23 cellular contexts compared by ENCODE assay signal in genomic region chr17:64991726-64992125, GRCh38.
DNase-seq lines count a peak whose midpoint lies in the region; ATAC-seq, FAIRE-seq and TF ChIP-seq lines count a peak whose summit lies in the region.
"Had no signal": no experiment of that assay in that cellular context is flagged by ENCODE, and none has a peak within 500 bp of the region (broad histone marks: within the 10 kb centered on the region; RNA-seq: fewer than 3 reads in every experiment).

No MANE protein-coding gene starts in this region.

- H2AFZ ChIP-seq in PC-3 (ENCODE audit: low read length) (no peak overlapping the region), endothelial cell of umbilical vein (ENCODE audit: low read depth, low read length) (no peak overlapping the region), smooth muscle cell (ENCODE audit: low read depth) (no peak overlapping the region)

- BruUV-seq in PC-3 (replicated peaks; lab: Mats Ljungman, UMichigan) (no TSS peak), endothelial cell of umbilical vein (replicated peaks; lab: Mats Ljungman, UMichigan) (no TSS peak)

- no peak for DNase-seq in activated T-cell treated with anti-CD3 and anti-CD28 coated beads, Interleukin-2, amount 50 U/mL, for 72 hours
- DNase-seq in activated T-cell treated with anti-CD3 and anti-CD28 coated beads, Interleukin-2, amount 50 U/mL, for 1 hour = no peak
- DNase-seq in PC-3 (no peak), endothelial cell of umbilical vein (ENCODE audit: low read depth, low spot score) (no peak), smooth muscle cell (lab: John Stamatoyannopoulos, UW; ENCODE audit: unreplicated experiment) (no peak), lower lobe of right lung (no peak), NCI-H2227 treated with DMSO at 0.1 percent for 48 hours (lab: John Stamatoyannopoulos, UW) (no peak)
- no peak for DNase-seq in stimulated activated naive CD4-positive, alpha-beta T cell treated with Interleukin-2 at 50 U/mL for 16 hours (lab: John Stamatoyannopoulos, UW)
- DNase-seq: CD8-positive, alpha-beta memory T cell; H7; NCI-H1092 treated with DMSO at 0.1 percent for 48 hours; NCI-H146; NCI-H2029; NCI-H345; NCI-H524; NCI-H774; SHP77 had no signal

- H3K9me3 ChIP-seq in PC-3 (ENCODE audit: low read length) (no peaks in the 10 kb centered on the region), endothelial cell of umbilical vein (replicated peaks; ENCODE audit: control insufficient read depth, insufficient read depth, low read length) (no peaks in the 10 kb centered on the region), smooth muscle cell (replicated peaks; ENCODE audit: low read depth) (no peaks in the 10 kb centered on the region), lower lobe of right lung (no peaks in the 10 kb centered on the region)

- no peaks in the 10 kb centered on the region for H4K20me1 ChIP-seq in PC-3 (ENCODE audit: low read length)
- no peaks in the 10 kb centered on the region for H4K20me1 ChIP-seq in endothelial cell of umbilical vein (replicated peaks; ENCODE audit: control insufficient read depth, extremely low read depth, insufficient read depth, low read length)
- H4K20me1 ChIP-seq in smooth muscle cell (ENCODE audit: low read depth) = no peaks in the 10 kb centered on the region

- H3K79me2 ChIP-seq in PC-3 (ENCODE audit: low read length) = no peaks in the 10 kb centered on the region
- H3K79me2 ChIP-seq in endothelial cell of umbilical vein (ENCODE audit: control insufficient read depth, insufficient read depth, low read length) = no peaks in the 10 kb centered on the region
- H3K79me2 ChIP-seq in smooth muscle cell (ENCODE audit: low read depth) = no peaks in the 10 kb centered on the region

- POLR2A ChIA-PET in PC-3 (lab: Charles Lee; ENCODE audit: unreplicated experiment) = interaction anchor here (0.6 kb wide), 2 partner anchors 97 to 858 kb away, joined by 4 to 7 read pairs; no protein-coding TSS in a partner anchor
- POLR2A ChIA-PET in endothelial cell of umbilical vein (lab: Charles Lee) = no interaction called here

- dilution Hi-C loops in endothelial cell of umbilical vein (cut with MboI; ENCODE audit: extremely low pct_ligation_motif_present, low sequenced_read_pairs) = no loop called here

- H3K4me1 Mint-ChIP-seq in activated T-cell treated with anti-CD3 and anti-CD28 coated beads, Interleukin-2, amount 50 U/mL, for 72 hours (ENCODE audit: low read depth) = peaks cover 47% of the 10 kb centered on the region

- H3K9me1 ChIP-seq in endothelial cell of umbilical vein (replicated peaks; ENCODE audit: control insufficient read depth, extremely low read depth, insufficient read depth, low read length) = no peaks in the 10 kb centered on the region

- no peaks in the 10 kb centered on the region for H3K9me3 Mint-ChIP-seq in activated T-cell treated with anti-CD3 and anti-CD28 coated beads, Interleukin-2, amount 50 U/mL, for 72 hours
- H3K9me3 Mint-ChIP-seq: CD8-positive, alpha-beta memory T cell; HFFc6 had no signal

- CTCF ChIA-PET in PC-3 (lab: Charles Lee) (no interaction called here), endothelial cell of umbilical vein (lab: Charles Lee) (interaction anchor here (1.6 kb wide), 1 partner anchor 145 kb away, joined by 4 read pairs; the partner anchor contains the start of gene RGS9)

- peaks cover 6% of the 10 kb centered on the region for H3F3A ChIP-seq in PC-3 (ENCODE audit: low read length, unreplicated experiment)
- H3F3A ChIP-seq in smooth muscle cell (ENCODE audit: low read depth) = no peaks in the 10 kb centered on the region

- 96% methylated on average over 4 of the region's 4 CpGs for WGBS in smooth muscle cell (ENCODE audit: low lambda C conversion rate)

- H3K36me3 Mint-ChIP-seq in activated T-cell treated with anti-CD3 and anti-CD28 coated beads, Interleukin-2, amount 50 U/mL, for 72 hours (ENCODE audit: insufficient read depth in 2 of 2) = peaks cover 0 to 3% of the 10 kb centered on the region in 2 donors

- H3K27ac ChIP-seq in PC-3 (ENCODE audit: low read length) (peak overlapping the region; percentile 68), endothelial cell of umbilical vein (ENCODE audit: insufficient read depth, low read depth, low read length) (no peak overlapping the region), smooth muscle cell (ENCODE audit: low read depth) (peak overlapping the region; percentile 77), lower lobe of right lung (no peak overlapping the region)
- H3K27ac ChIP-seq: 22Rv1, HL-60 had no signal

- no peaks in the 10 kb centered on the region for H3K27me3 Mint-ChIP-seq in activated T-cell treated with anti-CD3 and anti-CD28 coated beads, Interleukin-2, amount 50 U/mL, for 72 hours (ENCODE audit: low read depth)
- H3K27me3 Mint-ChIP-seq: CD8-positive, alpha-beta memory T cell had no signal

- no peak overlapping the region for H3K4me3 ChIP-seq in PC-3 (ENCODE audit: low read length)
- H3K4me3 ChIP-seq in endothelial cell of umbilical vein (replicated peaks in 1 of 3; ENCODE audit: insufficient read depth in 1 of 3, low read depth in 1 of 3, low read length in 3 of 3) = no peak overlapping the region
- H3K4me3 ChIP-seq in smooth muscle cell = no peak overlapping the region
- H3K4me3 ChIP-seq in lower lobe of right lung = no peak overlapping the region
- H3K4me3 ChIP-seq: K562 had no signal

- H3K4me1 ChIP-seq in PC-3 (ENCODE audit: insufficient read depth, low read length) = peaks cover 45% of the 10 kb centered on the region
- no peaks in the 10 kb centered on the region for H3K4me1 ChIP-seq in endothelial cell of umbilical vein (ENCODE audit: control insufficient read depth, extremely low read depth, insufficient read depth, low read length)
- H3K4me1 ChIP-seq in smooth muscle cell (ENCODE audit: low read depth) = no peaks in the 10 kb centered on the region
- H3K4me1 ChIP-seq in lower lobe of right lung = peaks cover 17% of the 10 kb centered on the region

- H3K36me3 ChIP-seq in PC-3 (ENCODE audit: low read depth, low read length) = no peaks in the 10 kb centered on the region
- H3K36me3 ChIP-seq in endothelial cell of umbilical vein (ENCODE audit: control insufficient read depth in 2 of 2, extremely low read depth in 1 of 2, insufficient read depth in 2 of 2, low read length in 2 of 2) = no peaks in the 10 kb centered on the region
- no peaks in the 10 kb centered on the region for H3K36me3 ChIP-seq in smooth muscle cell (ENCODE audit: low read depth)
- H3K36me3 ChIP-seq in lower lobe of right lung = no peaks in the 10 kb centered on the region

- TF ChIP-seq POLR2A in endothelial cell of umbilical vein (IDR thresholded peaks at IDR 0.05; ENCODE audit: low read depth, low read length) = no peak

- H3K4me2 ChIP-seq in PC-3 (ENCODE audit: low read length) = peak overlapping the region; percentile 50
- H3K4me2 ChIP-seq in endothelial cell of umbilical vein (ENCODE audit: insufficient read depth, low read length) = no peak overlapping the region
- H3K4me2 ChIP-seq in smooth muscle cell = no peak overlapping the region

- no peak overlapping the region for H3K4me3 Mint-ChIP-seq in activated T-cell treated with anti-CD3 and anti-CD28 coated beads, Interleukin-2, amount 50 U/mL, for 72 hours
- H3K4me3 Mint-ChIP-seq: CD8-positive, alpha-beta memory T cell; HFFc6 had no signal

- TF ChIP-seq CTCF in PC-3 (conservative IDR thresholded peaks at IDR 0.05; ENCODE audit: low read depth, low read length) (no peak), endothelial cell of umbilical vein (IDR thresholded peaks at IDR 0.05; ENCODE audit: extremely low read depth in 1 of 2, insufficient read depth in 1 of 2, low read depth in 1 of 2, low read length in 2 of 2) (no peak), smooth muscle cell (IDR thresholded peaks at IDR 0.05; ENCODE audit: borderline replicate concordance, insufficient read depth, poor library complexity, severe bottlenecking) (no peak), lower lobe of right lung (IDR thresholded peaks at IDR 0.05) (no peak)

- peak overlapping the region; percentile 35 for H3K9ac ChIP-seq in PC-3 (ENCODE audit: low read length)
- H3K9ac ChIP-seq in endothelial cell of umbilical vein (replicated peaks; ENCODE audit: extremely low read depth, insufficient read depth, low read length) = no peak overlapping the region
- H3K9ac ChIP-seq in smooth muscle cell (ENCODE audit: low read depth) = no peak overlapping the region

- H3K27ac Mint-ChIP-seq in activated T-cell treated with anti-CD3 and anti-CD28 coated beads, Interleukin-2, amount 50 U/mL, for 72 hours = peak overlapping the region; percentile 56
- H3K27ac Mint-ChIP-seq: HFFc6 had no signal

- intact Hi-C loops in PC-3 (cut with micrococcal nuclease) = no loop called here
- intact Hi-C loops in endothelial cell of umbilical vein (cut with micrococcal nuclease) = no loop called here
- intact Hi-C loops in lower lobe of right lung (cut with DNase I) = no loop called here

- no peaks in the 10 kb centered on the region for H3K27me3 ChIP-seq in PC-3 (ENCODE audit: low read length)
- H3K27me3 ChIP-seq in endothelial cell of umbilical vein (ENCODE audit: control insufficient read depth in 2 of 2, insufficient read depth in 2 of 2, low read length in 2 of 2) = no peaks in the 10 kb centered on the region
- no peaks in the 10 kb centered on the region for H3K27me3 ChIP-seq in smooth muscle cell (ENCODE audit: low read depth)
- H3K27me3 ChIP-seq in lower lobe of right lung (ENCODE audit: low read depth) = no peaks in the 10 kb centered on the region

- peak; percentile 72 for FAIRE-seq in endothelial cell of umbilical vein (lab: Jason Lieb, UNC)
- FAIRE-seq: G401.6, GM18507, K562 had no signal

- ATAC-seq in activated T-cell treated with anti-CD3 and anti-CD28 coated beads, Interleukin-2, amount 50 U/mL, for 72 hours (replicated peaks in 1 of 2) = no peak
- no peak for ATAC-seq in PC-3
- no peak for ATAC-seq in lower lobe of right lung
- ATAC-seq: K562 had no signal

- no peaks in the 10 kb centered on the region for H3K9me2 ChIP-seq in PC-3 (replicated peaks; ENCODE audit: low read length)

TF ChIP-seq in endothelial cell of umbilical vein, 7 proteins besides CTCF, POLR2A, EP300 and RAD21:
- TF ChIP-seq JUN (IDR thresholded peaks at IDR 0.05; ENCODE audit: borderline replicate concordance, insufficient read depth, insufficient read length, low read depth) (no peak), POLR2AphosphoS5 (IDR thresholded peaks at IDR 0.05; ENCODE audit: insufficient read depth, low read depth, low read length) (no peak), MYC (IDR thresholded peaks at IDR 0.05; ENCODE audit: low read depth, low read length) (no peak), GATA2 (IDR thresholded peaks at IDR 0.05; ENCODE audit: insufficient read depth, insufficient read length, low read depth, low read length) (no peak), EZH2 (IDR thresholded peaks at IDR 0.05; ENCODE audit: borderline replicate concordance, low read depth, low read length, severe bottlenecking) (no peak), MAX (IDR thresholded peaks at IDR 0.05; ENCODE audit: insufficient read depth, insufficient read length) (no peak), FOS (IDR thresholded peaks at IDR 0.05; ENCODE audit: borderline replicate concordance, insufficient read depth, low read length) (no peak)
TF ChIP-seq in endothelial cell of umbilical vein: peak in this region for 0.

Comparison
In these comparisons a context has a peak if more than half of its experiments do, and no peak if none do; other contexts are left out.
1. H3K27ac ChIP-seq: peak in PC-3 (single experiment) and smooth muscle cell (single experiment); none in endothelial cell of umbilical vein (single experiment) and lower lobe of right lung (single experiment).